Comparison of ENCODE assay signal across 1 cellular context in genomic region chr9:89435315-89435823, GRCh38.
TF ChIP-seq lines count a peak whose summit lies in the region.

No MANE protein-coding gene starts in this region.

TF ChIP-seq in H1, 55 proteins besides CTCF, POLR2A, EP300 and RAD21 (continued from another document):
- TF ChIP-seq, protein P1, sequence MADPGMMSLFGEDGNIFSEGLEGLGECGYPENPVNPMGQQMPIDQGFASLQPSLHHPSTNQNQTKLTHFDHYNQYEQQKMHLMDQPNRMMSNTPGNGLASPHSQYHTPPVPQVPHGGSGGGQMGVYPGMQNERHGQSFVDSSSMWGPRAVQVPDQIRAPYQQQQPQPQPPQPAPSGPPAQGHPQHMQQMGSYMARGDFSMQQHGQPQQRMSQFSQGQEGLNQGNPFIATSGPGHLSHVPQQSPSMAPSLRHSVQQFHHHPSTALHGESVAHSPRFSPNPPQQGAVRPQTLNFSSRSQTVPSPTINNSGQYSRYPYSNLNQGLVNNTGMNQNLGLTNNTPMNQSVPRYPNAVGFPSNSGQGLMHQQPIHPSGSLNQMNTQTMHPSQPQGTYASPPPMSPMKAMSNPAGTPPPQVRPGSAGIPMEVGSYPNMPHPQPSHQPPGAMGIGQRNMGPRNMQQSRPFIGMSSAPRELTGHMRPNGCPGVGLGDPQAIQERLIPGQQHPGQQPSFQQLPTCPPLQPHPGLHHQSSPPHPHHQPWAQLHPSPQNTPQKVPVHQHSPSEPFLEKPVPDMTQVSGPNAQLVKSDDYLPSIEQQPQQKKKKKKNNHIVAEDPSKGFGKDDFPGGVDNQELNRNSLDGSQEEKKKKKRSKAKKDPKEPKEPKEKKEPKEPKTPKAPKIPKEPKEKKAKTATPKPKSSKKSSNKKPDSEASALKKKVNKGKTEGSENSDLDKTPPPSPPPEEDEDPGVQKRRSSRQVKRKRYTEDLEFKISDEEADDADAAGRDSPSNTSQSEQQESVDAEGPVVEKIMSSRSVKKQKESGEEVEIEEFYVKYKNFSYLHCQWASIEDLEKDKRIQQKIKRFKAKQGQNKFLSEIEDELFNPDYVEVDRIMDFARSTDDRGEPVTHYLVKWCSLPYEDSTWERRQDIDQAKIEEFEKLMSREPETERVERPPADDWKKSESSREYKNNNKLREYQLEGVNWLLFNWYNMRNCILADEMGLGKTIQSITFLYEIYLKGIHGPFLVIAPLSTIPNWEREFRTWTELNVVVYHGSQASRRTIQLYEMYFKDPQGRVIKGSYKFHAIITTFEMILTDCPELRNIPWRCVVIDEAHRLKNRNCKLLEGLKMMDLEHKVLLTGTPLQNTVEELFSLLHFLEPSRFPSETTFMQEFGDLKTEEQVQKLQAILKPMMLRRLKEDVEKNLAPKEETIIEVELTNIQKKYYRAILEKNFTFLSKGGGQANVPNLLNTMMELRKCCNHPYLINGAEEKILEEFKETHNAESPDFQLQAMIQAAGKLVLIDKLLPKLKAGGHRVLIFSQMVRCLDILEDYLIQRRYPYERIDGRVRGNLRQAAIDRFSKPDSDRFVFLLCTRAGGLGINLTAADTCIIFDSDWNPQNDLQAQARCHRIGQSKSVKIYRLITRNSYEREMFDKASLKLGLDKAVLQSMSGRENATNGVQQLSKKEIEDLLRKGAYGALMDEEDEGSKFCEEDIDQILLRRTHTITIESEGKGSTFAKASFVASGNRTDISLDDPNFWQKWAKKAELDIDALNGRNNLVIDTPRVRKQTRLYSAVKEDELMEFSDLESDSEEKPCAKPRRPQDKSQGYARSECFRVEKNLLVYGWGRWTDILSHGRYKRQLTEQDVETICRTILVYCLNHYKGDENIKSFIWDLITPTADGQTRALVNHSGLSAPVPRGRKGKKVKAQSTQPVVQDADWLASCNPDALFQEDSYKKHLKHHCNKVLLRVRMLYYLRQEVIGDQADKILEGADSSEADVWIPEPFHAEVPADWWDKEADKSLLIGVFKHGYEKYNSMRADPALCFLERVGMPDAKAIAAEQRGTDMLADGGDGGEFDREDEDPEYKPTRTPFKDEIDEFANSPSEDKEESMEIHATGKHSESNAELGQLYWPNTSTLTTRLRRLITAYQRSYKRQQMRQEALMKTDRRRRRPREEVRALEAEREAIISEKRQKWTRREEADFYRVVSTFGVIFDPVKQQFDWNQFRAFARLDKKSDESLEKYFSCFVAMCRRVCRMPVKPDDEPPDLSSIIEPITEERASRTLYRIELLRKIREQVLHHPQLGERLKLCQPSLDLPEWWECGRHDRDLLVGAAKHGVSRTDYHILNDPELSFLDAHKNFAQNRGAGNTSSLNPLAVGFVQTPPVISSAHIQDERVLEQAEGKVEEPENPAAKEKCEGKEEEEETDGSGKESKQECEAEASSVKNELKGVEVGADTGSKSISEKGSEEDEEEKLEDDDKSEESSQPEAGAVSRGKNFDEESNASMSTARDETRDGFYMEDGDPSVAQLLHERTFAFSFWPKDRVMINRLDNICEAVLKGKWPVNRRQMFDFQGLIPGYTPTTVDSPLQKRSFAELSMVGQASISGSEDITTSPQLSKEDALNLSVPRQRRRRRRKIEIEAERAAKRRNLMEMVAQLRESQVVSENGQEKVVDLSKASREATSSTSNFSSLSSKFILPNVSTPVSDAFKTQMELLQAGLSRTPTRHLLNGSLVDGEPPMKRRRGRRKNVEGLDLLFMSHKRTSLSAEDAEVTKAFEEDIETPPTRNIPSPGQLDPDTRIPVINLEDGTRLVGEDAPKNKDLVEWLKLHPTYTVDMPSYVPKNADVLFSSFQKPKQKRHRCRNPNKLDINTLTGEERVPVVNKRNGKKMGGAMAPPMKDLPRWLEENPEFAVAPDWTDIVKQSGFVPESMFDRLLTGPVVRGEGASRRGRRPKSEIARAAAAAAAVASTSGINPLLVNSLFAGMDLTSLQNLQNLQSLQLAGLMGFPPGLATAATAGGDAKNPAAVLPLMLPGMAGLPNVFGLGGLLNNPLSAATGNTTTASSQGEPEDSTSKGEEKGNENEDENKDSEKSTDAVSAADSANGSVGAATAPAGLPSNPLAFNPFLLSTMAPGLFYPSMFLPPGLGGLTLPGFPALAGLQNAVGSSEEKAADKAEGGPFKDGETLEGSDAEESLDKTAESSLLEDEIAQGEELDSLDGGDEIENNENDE (IDR thresholded peaks at IDR 0.05; ENCODE audit: insufficient replicate concordance, low read length) = no peak
- TF ChIP-seq RXRA (IDR thresholded peaks at IDR 0.05; ENCODE audit: insufficient read depth, low read depth, low read length) (no peak), HDAC6 (IDR thresholded peaks at IDR 0.05; ENCODE audit: low read depth, low read length) (no peak), NANOG (IDR thresholded peaks at IDR 0.05; ENCODE audit: insufficient read depth, low read depth, low read length, poor library complexity, severe bottlenecking) (peak; percentile 76), ASH2L (IDR thresholded peaks at IDR 0.05; ENCODE audit: low read length) (peak; percentile 96), CBX5 (IDR thresholded peaks at IDR 0.05; ENCODE audit: low read depth, low read length) (no peak), BRCA1 (IDR thresholded peaks at IDR 0.05; ENCODE audit: low read depth, low read length) (no peak), HDAC2 (IDR thresholded peaks at IDR 0.05; ENCODE audit: borderline replicate concordance in 1 of 2, low read depth in 2 of 2, low read length in 2 of 2) (no peak; a peak in 1 of 4 replicates), POU5F1 (IDR thresholded peaks at IDR 0.05; ENCODE audit: low read depth, low read length) (peak; percentile 69; the same call in 1 of the 2 replicates), CTBP2 (IDR thresholded peaks at IDR 0.05; ENCODE audit: borderline replicate concordance, insufficient read depth, insufficient read length, low read length) (no peak), SIRT6 (IDR thresholded peaks at IDR 0.05; ENCODE audit: low read length) (no peak), BACH1 (IDR thresholded peaks at IDR 0.05; ENCODE audit: low read length) (no peak), CEBPB (IDR thresholded peaks at IDR 0.05; ENCODE audit: low read depth, low read length) (no peak), CHD2 (IDR thresholded peaks at IDR 0.05; ENCODE audit: low read length) (no peak), CBX8 (IDR thresholded peaks at IDR 0.05; ENCODE audit: borderline replicate concordance, low read depth, low read length) (no peak), GABPA (IDR thresholded peaks at IDR 0.05; ENCODE audit: borderline replicate concordance, insufficient read depth, low read length) (no peak), TAF1 (IDR thresholded peaks at IDR 0.05; ENCODE audit: low read depth, low read length) (peak; percentile 42), JUN (IDR thresholded peaks at IDR 0.05; ENCODE audit: low read depth, low read length) (no peak), RFX5 (IDR thresholded peaks at IDR 0.05; ENCODE audit: borderline replicate concordance, low read depth, low read length) (no peak), MAX (IDR thresholded peaks at IDR 0.05) (no peak), SUZ12 (IDR thresholded peaks at IDR 0.05; ENCODE audit: low read length) (no peak), TCF12 (IDR thresholded peaks at IDR 0.05; ENCODE audit: low read depth, low read length) (no peak), TBP (IDR thresholded peaks at IDR 0.05; ENCODE audit: low read depth, low read length) (no peak), KDM1A (IDR thresholded peaks at IDR 0.05; ENCODE audit: borderline replicate concordance, low read length) (no peak), NRF1 (IDR thresholded peaks at IDR 0.05; ENCODE audit: low read depth, low read length) (no peak), YY1 (IDR thresholded peaks at IDR 0.05; ENCODE audit: low read depth, low read length) (0 out of 2 replicates have a peak, but pooled peaks have one; percentile 7), RNF2 (IDR thresholded peaks at IDR 0.05; ENCODE audit: borderline replicate concordance, low read depth, low read length, missing control alignments, poor library complexity, severe bottlenecking) (no peak), PHF8 (conservative IDR thresholded peaks at IDR 0.05; ENCODE audit: low read depth, low read length) (no peak), RBBP5 (IDR thresholded peaks at IDR 0.05; ENCODE audit: borderline replicate concordance, low read depth, low read length) (peak; percentile 81), SIN3A (conservative IDR thresholded peaks at IDR 0.05 in 1 of 2, IDR thresholded peaks at IDR 0.05 in 1 of 2; ENCODE audit: low read depth in 1 of 2, low read length in 2 of 2) (0 out of 4 replicates have a peak, but pooled peaks of 1 of the 2 experiments have one; percentile 39), KDM5A (IDR thresholded peaks at IDR 0.05; ENCODE audit: low read length) (no peak), SP1 (IDR thresholded peaks at IDR 0.05; ENCODE audit: low read depth, low read length) (peak; percentile 93), SP2 (IDR thresholded peaks at IDR 0.05; ENCODE audit: low read length) (no peak), TAF7 (optimal IDR thresholded peaks at IDR 0.05; ENCODE audit: borderline replicate concordance, low read depth, low read length) (no peak), CHD1 (IDR thresholded peaks at IDR 0.05; ENCODE audit: low read depth, low read length) (no peak), SIX5 (IDR thresholded peaks at IDR 0.05; ENCODE audit: low read depth, low read length) (no peak), TEAD4 (IDR thresholded peaks at IDR 0.05; ENCODE audit: low read depth, low read length) (peak; percentile 87), GTF2F1 (IDR thresholded peaks at IDR 0.05; ENCODE audit: borderline replicate concordance, low read depth, low read length) (no peak), EZH2 (IDR thresholded peaks at IDR 0.05; ENCODE audit: low read depth, low read length, severe bottlenecking) (no peak), BCL11A (IDR thresholded peaks at IDR 0.05; ENCODE audit: low read depth in 2 of 2, low read length in 2 of 2) (no peak), CREB1 (IDR thresholded peaks at IDR 0.05) (no peak)
- TF ChIP-seq, protein P2, sequence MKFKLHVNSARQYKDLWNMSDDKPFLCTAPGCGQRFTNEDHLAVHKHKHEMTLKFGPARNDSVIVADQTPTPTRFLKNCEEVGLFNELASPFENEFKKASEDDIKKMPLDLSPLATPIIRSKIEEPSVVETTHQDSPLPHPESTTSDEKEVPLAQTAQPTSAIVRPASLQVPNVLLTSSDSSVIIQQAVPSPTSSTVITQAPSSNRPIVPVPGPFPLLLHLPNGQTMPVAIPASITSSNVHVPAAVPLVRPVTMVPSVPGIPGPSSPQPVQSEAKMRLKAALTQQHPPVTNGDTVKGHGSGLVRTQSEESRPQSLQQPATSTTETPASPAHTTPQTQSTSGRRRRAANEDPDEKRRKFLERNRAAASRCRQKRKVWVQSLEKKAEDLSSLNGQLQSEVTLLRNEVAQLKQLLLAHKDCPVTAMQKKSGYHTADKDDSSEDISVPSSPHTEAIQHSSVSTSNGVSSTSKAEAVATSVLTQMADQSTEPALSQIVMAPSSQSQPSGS (IDR thresholded peaks at IDR 0.05; ENCODE audit: low read length) = 0 out of 2 replicates have a peak, but pooled peaks have one; percentile 49
- TF ChIP-seq, protein P3, sequence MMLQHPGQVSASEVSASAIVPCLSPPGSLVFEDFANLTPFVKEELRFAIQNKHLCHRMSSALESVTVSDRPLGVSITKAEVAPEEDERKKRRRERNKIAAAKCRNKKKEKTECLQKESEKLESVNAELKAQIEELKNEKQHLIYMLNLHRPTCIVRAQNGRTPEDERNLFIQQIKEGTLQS (IDR thresholded peaks at IDR 0.05; ENCODE audit: insufficient read depth, low read depth, low read length) = no peak
- TF ChIP-seq, protein P4, sequence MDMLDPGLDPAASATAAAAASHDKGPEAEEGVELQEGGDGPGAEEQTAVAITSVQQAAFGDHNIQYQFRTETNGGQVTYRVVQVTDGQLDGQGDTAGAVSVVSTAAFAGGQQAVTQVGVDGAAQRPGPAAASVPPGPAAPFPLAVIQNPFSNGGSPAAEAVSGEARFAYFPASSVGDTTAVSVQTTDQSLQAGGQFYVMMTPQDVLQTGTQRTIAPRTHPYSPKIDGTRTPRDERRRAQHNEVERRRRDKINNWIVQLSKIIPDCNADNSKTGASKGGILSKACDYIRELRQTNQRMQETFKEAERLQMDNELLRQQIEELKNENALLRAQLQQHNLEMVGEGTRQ (IDR thresholded peaks at IDR 0.05; ENCODE audit: low read length) = no peak
